ENCODE assay signal across 1 cellular context in the genomic region with DNA sequence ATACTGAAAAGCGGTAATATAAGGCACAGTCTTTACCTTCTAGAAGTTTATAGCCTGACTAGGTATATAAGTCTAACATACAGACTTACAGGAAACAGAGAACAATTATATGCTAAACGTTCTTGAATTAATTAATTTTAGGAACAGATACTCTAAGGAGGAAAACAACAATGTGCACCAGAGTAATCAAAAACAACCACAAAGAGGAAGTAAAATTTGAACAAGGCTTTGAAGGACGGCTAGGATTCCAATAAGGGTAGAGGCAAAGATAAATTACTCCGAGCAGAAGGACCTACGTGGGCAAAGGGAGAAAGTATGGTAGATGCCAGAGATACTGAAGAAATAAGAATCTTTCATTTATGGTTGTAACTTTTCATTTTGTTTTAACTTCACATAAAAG.
TF ChIP-seq lines count a peak whose summit lies in the region.

No MANE protein-coding gene starts in this region.

TF ChIP-seq in GM12878, 131 proteins besides CTCF, POLR2A, EP300 and RAD21:
- TF ChIP-seq, protein P1, sequence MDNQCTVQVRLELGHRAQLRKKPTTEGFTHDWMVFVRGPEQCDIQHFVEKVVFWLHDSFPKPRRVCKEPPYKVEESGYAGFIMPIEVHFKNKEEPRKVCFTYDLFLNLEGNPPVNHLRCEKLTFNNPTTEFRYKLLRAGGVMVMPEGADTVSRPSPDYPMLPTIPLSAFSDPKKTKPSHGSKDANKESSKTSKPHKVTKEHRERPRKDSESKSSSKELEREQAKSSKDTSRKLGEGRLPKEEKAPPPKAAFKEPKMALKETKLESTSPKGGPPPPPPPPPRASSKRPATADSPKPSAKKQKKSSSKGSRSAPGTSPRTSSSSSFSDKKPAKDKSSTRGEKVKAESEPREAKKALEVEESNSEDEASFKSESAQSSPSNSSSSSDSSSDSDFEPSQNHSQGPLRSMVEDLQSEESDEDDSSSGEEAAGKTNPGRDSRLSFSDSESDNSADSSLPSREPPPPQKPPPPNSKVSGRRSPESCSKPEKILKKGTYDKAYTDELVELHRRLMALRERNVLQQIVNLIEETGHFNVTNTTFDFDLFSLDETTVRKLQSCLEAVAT (IDR thresholded peaks at IDR 0.05): no peak
- no peak for TF ChIP-seq USF2 (IDR thresholded peaks at IDR 0.05; ENCODE audit: borderline replicate concordance, low read depth, low read length)
- TF ChIP-seq KAT2A (conservative IDR thresholded peaks at IDR 0.05; ENCODE audit: control insufficient read depth, low read depth, low read length): no peak
- TF ChIP-seq IKZF2 (IDR thresholded peaks at IDR 0.05): peak in 1 of 2 experiments; percentile 16; a peak in 3 of 4 replicates
- TF ChIP-seq SPI1 (IDR thresholded peaks at IDR 0.05; ENCODE audit: borderline replicate concordance, insufficient read depth, low read depth, low read length): 0 out of 2 replicates have a peak, but pooled peaks have one; percentile 22
- TF ChIP-seq LARP7 (IDR thresholded peaks at IDR 0.05): no peak
- no peak for TF ChIP-seq TARDBP (IDR thresholded peaks at IDR 0.05; ENCODE audit: borderline replicate concordance)
- no peak for TF ChIP-seq WRNIP1 (IDR thresholded peaks at IDR 0.05; ENCODE audit: borderline replicate concordance, low read depth, low read length)
- TF ChIP-seq, protein P2, sequence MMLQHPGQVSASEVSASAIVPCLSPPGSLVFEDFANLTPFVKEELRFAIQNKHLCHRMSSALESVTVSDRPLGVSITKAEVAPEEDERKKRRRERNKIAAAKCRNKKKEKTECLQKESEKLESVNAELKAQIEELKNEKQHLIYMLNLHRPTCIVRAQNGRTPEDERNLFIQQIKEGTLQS (IDR thresholded peaks at IDR 0.05; ENCODE audit: borderline replicate concordance, extremely low read depth, low read depth, low read length): no peak
- TF ChIP-seq IKZF1 (conservative IDR thresholded peaks at IDR 0.05): no peak
- TF ChIP-seq NFXL1 (IDR thresholded peaks at IDR 0.05; ENCODE audit: borderline replicate concordance): no peak
- 0 out of 2 replicates have a peak, but pooled peaks have one; percentile 13 for TF ChIP-seq ASH2L (IDR thresholded peaks at IDR 0.05; ENCODE audit: borderline replicate concordance, low read depth)
- TF ChIP-seq RUNX3 (IDR thresholded peaks at IDR 0.05; ENCODE audit: low read length): peak; percentile 78
- 0 out of 2 replicates have a peak, but pooled peaks have one; percentile 13 for TF ChIP-seq NFIC (IDR thresholded peaks at IDR 0.05; ENCODE audit: low read depth, low read length)
- TF ChIP-seq, protein P3, sequence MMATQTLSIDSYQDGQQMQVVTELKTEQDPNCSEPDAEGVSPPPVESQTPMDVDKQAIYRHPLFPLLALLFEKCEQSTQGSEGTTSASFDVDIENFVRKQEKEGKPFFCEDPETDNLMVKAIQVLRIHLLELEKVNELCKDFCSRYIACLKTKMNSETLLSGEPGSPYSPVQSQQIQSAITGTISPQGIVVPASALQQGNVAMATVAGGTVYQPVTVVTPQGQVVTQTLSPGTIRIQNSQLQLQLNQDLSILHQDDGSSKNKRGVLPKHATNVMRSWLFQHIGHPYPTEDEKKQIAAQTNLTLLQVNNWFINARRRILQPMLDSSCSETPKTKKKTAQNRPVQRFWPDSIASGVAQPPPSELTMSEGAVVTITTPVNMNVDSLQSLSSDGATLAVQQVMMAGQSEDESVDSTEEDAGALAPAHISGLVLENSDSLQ (IDR thresholded peaks at IDR 0.05): peak; percentile 60
- TF ChIP-seq, protein P4, sequence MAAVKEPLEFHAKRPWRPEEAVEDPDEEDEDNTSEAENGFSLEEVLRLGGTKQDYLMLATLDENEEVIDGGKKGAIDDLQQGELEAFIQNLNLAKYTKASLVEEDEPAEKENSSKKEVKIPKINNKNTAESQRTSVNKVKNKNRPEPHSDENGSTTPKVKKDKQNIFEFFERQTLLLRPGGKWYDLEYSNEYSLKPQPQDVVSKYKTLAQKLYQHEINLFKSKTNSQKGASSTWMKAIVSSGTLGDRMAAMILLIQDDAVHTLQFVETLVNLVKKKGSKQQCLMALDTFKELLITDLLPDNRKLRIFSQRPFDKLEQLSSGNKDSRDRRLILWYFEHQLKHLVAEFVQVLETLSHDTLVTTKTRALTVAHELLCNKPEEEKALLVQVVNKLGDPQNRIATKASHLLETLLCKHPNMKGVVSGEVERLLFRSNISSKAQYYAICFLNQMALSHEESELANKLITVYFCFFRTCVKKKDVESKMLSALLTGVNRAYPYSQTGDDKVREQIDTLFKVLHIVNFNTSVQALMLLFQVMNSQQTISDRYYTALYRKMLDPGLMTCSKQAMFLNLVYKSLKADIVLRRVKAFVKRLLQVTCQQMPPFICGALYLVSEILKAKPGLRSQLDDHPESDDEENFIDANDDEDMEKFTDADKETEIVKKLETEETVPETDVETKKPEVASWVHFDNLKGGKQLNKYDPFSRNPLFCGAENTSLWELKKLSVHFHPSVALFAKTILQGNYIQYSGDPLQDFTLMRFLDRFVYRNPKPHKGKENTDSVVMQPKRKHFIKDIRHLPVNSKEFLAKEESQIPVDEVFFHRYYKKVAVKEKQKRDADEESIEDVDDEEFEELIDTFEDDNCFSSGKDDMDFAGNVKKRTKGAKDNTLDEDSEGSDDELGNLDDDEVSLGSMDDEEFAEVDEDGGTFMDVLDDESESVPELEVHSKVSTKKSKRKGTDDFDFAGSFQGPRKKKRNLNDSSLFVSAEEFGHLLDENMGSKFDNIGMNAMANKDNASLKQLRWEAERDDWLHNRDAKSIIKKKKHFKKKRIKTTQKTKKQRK (IDR thresholded peaks at IDR 0.05; ENCODE audit: low read depth, low read length): no peak
- peak; percentile 8; the same call in 1 of the 2 replicates for TF ChIP-seq MTA2 (IDR thresholded peaks at IDR 0.05; ENCODE audit: low read depth)
- no peak for TF ChIP-seq CUX1 (IDR thresholded peaks at IDR 0.05; ENCODE audit: insufficient replicate concordance, low read depth, low read length)
- 0 out of 4 replicates have a peak, but pooled peaks of 1 of the 2 experiments have one; percentile 13 for TF ChIP-seq ETV6 (conservative IDR thresholded peaks at IDR 0.05 in 1 of 2, IDR thresholded peaks at IDR 0.05 in 1 of 2; ENCODE audit: borderline replicate concordance in 1 of 2, low read depth in 1 of 2)
- 0 out of 2 replicates have a peak, but pooled peaks have one; percentile 11 for TF ChIP-seq NBN (IDR thresholded peaks at IDR 0.05)
- TF ChIP-seq SREBF2 (IDR thresholded peaks at IDR 0.05; ENCODE audit: low read length): no peak
- no peak for TF ChIP-seq SREBF1 (IDR thresholded peaks at IDR 0.05; ENCODE audit: low read length)
- TF ChIP-seq, protein P5, sequence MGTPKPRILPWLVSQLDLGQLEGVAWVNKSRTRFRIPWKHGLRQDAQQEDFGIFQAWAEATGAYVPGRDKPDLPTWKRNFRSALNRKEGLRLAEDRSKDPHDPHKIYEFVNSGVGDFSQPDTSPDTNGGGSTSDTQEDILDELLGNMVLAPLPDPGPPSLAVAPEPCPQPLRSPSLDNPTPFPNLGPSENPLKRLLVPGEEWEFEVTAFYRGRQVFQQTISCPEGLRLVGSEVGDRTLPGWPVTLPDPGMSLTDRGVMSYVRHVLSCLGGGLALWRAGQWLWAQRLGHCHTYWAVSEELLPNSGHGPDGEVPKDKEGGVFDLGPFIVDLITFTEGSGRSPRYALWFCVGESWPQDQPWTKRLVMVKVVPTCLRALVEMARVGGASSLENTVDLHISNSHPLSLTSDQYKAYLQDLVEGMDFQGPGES (IDR thresholded peaks at IDR 0.05): no peak
- TF ChIP-seq DPF2 (IDR thresholded peaks at IDR 0.05): peak; percentile 34; the same call in 1 of the 2 replicates
- TF ChIP-seq, protein P6, sequence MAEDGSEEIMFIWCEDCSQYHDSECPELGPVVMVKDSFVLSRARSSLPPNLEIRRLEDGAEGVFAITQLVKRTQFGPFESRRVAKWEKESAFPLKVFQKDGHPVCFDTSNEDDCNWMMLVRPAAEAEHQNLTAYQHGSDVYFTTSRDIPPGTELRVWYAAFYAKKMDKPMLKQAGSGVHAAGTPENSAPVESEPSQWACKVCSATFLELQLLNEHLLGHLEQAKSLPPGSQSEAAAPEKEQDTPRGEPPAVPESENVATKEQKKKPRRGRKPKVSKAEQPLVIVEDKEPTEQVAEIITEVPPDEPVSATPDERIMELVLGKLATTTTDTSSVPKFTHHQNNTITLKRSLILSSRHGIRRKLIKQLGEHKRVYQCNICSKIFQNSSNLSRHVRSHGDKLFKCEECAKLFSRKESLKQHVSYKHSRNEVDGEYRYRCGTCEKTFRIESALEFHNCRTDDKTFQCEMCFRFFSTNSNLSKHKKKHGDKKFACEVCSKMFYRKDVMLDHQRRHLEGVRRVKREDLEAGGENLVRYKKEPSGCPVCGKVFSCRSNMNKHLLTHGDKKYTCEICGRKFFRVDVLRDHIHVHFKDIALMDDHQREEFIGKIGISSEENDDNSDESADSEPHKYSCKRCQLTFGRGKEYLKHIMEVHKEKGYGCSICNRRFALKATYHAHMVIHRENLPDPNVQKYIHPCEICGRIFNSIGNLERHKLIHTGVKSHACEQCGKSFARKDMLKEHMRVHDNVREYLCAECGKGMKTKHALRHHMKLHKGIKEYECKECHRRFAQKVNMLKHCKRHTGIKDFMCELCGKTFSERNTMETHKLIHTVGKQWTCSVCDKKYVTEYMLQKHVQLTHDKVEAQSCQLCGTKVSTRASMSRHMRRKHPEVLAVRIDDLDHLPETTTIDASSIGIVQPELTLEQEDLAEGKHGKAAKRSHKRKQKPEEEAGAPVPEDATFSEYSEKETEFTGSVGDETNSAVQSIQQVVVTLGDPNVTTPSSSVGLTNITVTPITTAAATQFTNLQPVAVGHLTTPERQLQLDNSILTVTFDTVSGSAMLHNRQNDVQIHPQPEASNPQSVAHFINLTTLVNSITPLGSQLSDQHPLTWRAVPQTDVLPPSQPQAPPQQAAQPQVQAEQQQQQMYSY (CRISPR knock-in tag; IDR thresholded peaks at IDR 0.05): no peak
- TF ChIP-seq BMI1 (IDR thresholded peaks at IDR 0.05; ENCODE audit: borderline replicate concordance): 0 out of 2 replicates have a peak, but pooled peaks have one; percentile 15
- TF ChIP-seq, protein P7, sequence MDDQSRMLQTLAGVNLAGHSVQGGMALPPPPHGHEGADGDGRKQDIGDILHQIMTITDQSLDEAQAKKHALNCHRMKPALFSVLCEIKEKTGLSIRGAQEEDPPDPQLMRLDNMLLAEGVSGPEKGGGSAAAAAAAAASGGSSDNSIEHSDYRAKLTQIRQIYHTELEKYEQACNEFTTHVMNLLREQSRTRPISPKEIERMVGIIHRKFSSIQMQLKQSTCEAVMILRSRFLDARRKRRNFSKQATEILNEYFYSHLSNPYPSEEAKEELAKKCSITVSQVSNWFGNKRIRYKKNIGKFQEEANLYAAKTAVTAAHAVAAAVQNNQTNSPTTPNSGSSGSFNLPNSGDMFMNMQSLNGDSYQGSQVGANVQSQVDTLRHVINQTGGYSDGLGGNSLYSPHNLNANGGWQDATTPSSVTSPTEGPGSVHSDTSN (IDR thresholded peaks at IDR 0.05; ENCODE audit: insufficient replicate concordance, low read depth, low read length): no peak
